Comparison of ENCODE assay signal across 8 cellular contexts in genomic region chr4:167233523-167234387, GRCh38. TPM values are rescaled to one million over a fixed set of nuclear protein-coding genes. Genes with fewer than 3 reads are reported as not detected.
DNase-seq lines count a peak whose midpoint lies in the region; ATAC-seq, FAIRE-seq and TF ChIP-seq lines count a peak whose summit lies in the region.

No MANE protein-coding gene starts in this region.

- H3K27ac ChIP-seq in right lobe of liver = no peak overlapping the region
- no peak overlapping the region for H3K27ac ChIP-seq in thymus (ENCODE audit: low read depth)

- no peak overlapping the region for H3K27ac Mint-ChIP-seq in activated CD4-positive, alpha-beta T cell treated with anti-CD3 and anti-CD28 coated beads, Interleukin-2, amount 10 ng/mL, durations not matched to agents 7 days and 5 days

- CTCF ChIA-PET in activated CD4-positive, alpha-beta T cell treated with anti-CD3 and anti-CD28 coated beads, Interleukin-2, amount 10 ng/mL, durations not matched to agents 7 days and 5 days (lab: Charles Lee) = no interaction called here

- no peak for FAIRE-seq in bronchial epithelial cell (lab: Jason Lieb, UNC)

- no peaks in the 10 kb centered on the region for H3K9me3 Mint-ChIP-seq in activated CD4-positive, alpha-beta T cell treated with anti-CD3 and anti-CD28 coated beads, Interleukin-2, amount 10 ng/mL, durations not matched to agents 7 days and 5 days

- peak overlapping the region; percentile 22 for H3K4me3 Mint-ChIP-seq in activated CD4-positive, alpha-beta T cell treated with anti-CD3 and anti-CD28 coated beads, Interleukin-2, amount 10 ng/mL, durations not matched to agents 7 days and 5 days

- no peaks in the 10 kb centered on the region for H3K27me3 ChIP-seq in bronchial epithelial cell (ENCODE audit: control insufficient read depth, insufficient read depth, low read length)
- peaks cover 0 to 11% of the 10 kb centered on the region in 2 donors for H3K27me3 ChIP-seq in right lobe of liver
- H3K27me3 ChIP-seq in thymus (ENCODE audit: control insufficient read depth, insufficient read depth) = peaks cover 12% of the 10 kb centered on the region

- no peak for TF ChIP-seq POLR2A in right lobe of liver (IDR thresholded peaks at IDR 0.05)

- DNase-seq in activated CD4-positive, alpha-beta T cell treated with anti-CD3 and anti-CD28 coated beads, Interleukin-2, amount 10 ng/mL, durations not matched to agents 7 days and 5 days = no peak
- DNase-seq in activated CD4-positive, alpha-beta T cell treated with anti-CD3 and anti-CD28 coated beads for 48 hours = no peak
- DNase-seq in Kasumi-1 (lab: John Stamatoyannopoulos, UW) = peak; percentile 28 to 30
- DNase-seq in bronchial epithelial cell (ENCODE audit: low read depth) = peak; percentile 34
- peak in 1 of 3 donors; percentile 17 for DNase-seq in right lobe of liver
- DNase-seq in cerebellar nuclear complex (lab: John Stamatoyannopoulos, UW) = no peak

- POLR2A ChIA-PET in activated CD4-positive, alpha-beta T cell treated with anti-CD3 and anti-CD28 coated beads, Interleukin-2, amount 10 ng/mL, durations not matched to agents 7 days and 5 days (lab: Charles Lee) = interaction anchor here (0.5 kb wide), 1 partner anchor 57 kb away, joined by 3 read pairs; no protein-coding TSS in a partner anchor

- TF ChIP-seq CTCF in bronchial epithelial cell (IDR thresholded peaks at IDR 0.05; ENCODE audit: insufficient read depth, low read length, severe bottlenecking) (no peak), right lobe of liver (IDR thresholded peaks at IDR 0.05) (no peak)

- intact Hi-C loops in right lobe of liver (cut with DNase I) = no loop called here

- H3K4me1 Mint-ChIP-seq in activated CD4-positive, alpha-beta T cell treated with anti-CD3 and anti-CD28 coated beads, Interleukin-2, amount 10 ng/mL, durations not matched to agents 7 days and 5 days = peaks cover 7% of the 10 kb centered on the region

- 11% methylated on average over 11 of the region's 47 CpGs for WGBS in right lobe of liver (ENCODE audit: insufficient coverage, low coverage, low lambda C conversion rate, missing lambda C conversion rate)
- 5% methylated on average over 47 of the region's 47 CpGs for WGBS in thymus

- H3K4me3 ChIP-seq in bronchial epithelial cell (ENCODE audit: low read depth, low read length) = peak overlapping the region; percentile 43
- peak overlapping the region; percentile 26 to 37 (median 30) for H3K4me3 ChIP-seq in right lobe of liver
- H3K4me3 ChIP-seq in thymus (ENCODE audit: low read length) = peak overlapping the region; percentile 39

- peaks cover 30% of the 10 kb centered on the region for H3K27me3 Mint-ChIP-seq in activated CD4-positive, alpha-beta T cell treated with anti-CD3 and anti-CD28 coated beads, Interleukin-2, amount 10 ng/mL, durations not matched to agents 7 days and 5 days

- no peaks in the 10 kb centered on the region for H3K36me3 Mint-ChIP-seq in activated CD4-positive, alpha-beta T cell treated with anti-CD3 and anti-CD28 coated beads, Interleukin-2, amount 10 ng/mL, durations not matched to agents 7 days and 5 days (ENCODE audit: low read depth)

- peak; percentile 34 to 68 (median 46) for ATAC-seq in right lobe of liver
- ATAC-seq in GM21717 (IDR thresholded peaks at IDR 0.05; ENCODE audit: unreplicated experiment) = no peak

- H3K36me3 ChIP-seq in bronchial epithelial cell (ENCODE audit: control insufficient read depth, insufficient read depth, low read length) (no peaks in the 10 kb centered on the region), right lobe of liver (no peaks in the 10 kb centered on the region), thymus (ENCODE audit: control insufficient read depth, insufficient read depth) (no peaks in the 10 kb centered on the region)

- H3K4me1 ChIP-seq in right lobe of liver (peaks cover 0 to 7% (median under 1%) of the 10 kb centered on the region in 4 donors), thymus (ENCODE audit: control insufficient read depth, insufficient read depth, low read length) (no peaks in the 10 kb centered on the region)

- no peaks in the 10 kb centered on the region for H3K9me3 ChIP-seq in right lobe of liver
- H3K9me3 ChIP-seq in thymus (ENCODE audit: control insufficient read depth) = no peaks in the 10 kb centered on the region

RNA-seq across cellular contexts. Expression of gene SPOCK3, which starts 0.5 kb away (rescaled TPM):
- not detected for total RNA-seq in activated CD4-positive, alpha-beta T cell treated with anti-CD3 and anti-CD28 coated beads, Interleukin-2, amount 10 ng/mL, durations not matched to agents 7 days and 5 days
- total RNA-seq in bronchial epithelial cell = 0.53 and 1.0 TPM in 2 replicates
- total RNA-seq in right lobe of liver = under 1 TPM in 3 of 6 experiments, not detected in 3; 0.27 to 0.95 (median 0.56) TPM
- polyA plus RNA-seq in thymus = 0.48 TPM

Comparison
In these comparisons a context has a peak if more than half of its experiments do, and no peak if none do; other contexts are left out.
1. DNase-seq: peak in Kasumi-1 (2 of 2) and bronchial epithelial cell (single experiment); none in activated CD4-positive, alpha-beta T cell treated with anti-CD3 and anti-CD28 coated beads, Interleukin-2, amount 10 ng/mL, durations not matched to agents 7 days and 5 days (single experiment), activated CD4-positive, alpha-beta T cell treated with anti-CD3 and anti-CD28 coated beads for 48 hours (single experiment) and cerebellar nuclear complex (0 of 2).
2. Peak in every context shown above with its lines, with median percentiles within 50 percentile points of each other: H3K4me3 ChIP-seq.